In the genomic region with DNA sequence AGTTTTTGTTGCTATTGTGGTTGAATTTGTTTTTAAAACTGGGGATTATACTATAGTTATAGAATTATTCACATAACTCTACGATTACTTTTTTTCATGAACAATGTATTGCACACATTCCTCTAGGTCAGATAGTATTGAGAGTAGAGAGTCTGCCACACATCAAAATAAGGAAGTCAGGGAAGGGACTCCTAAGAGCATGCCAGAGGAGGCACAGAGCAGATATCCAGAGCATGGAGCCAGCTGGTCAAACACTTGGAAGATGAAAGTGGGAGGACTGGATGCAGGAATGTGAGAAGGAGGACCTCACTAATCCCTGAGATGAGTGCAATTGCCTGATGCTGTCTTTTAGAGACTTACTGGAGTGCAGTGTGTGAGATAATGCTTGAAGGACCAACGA, we compare ENCODE assay signal across 14 cellular contexts. TPM values are rescaled to one million over a fixed set of nuclear protein-coding genes. Genes with fewer than 3 reads are reported as not detected.
"Had no signal": no experiment of that assay in that cellular context is flagged by ENCODE, and none has a peak within 500 bp of the region (broad histone marks: within the 10 kb centered on the region; RNA-seq: fewer than 3 reads in every experiment).

No MANE protein-coding gene starts in this region.

- H3K36me3 ChIP-seq: gastroesophageal sphincter, neutrophil, tibial artery had no signal

- H3K9me3 ChIP-seq: gastroesophageal sphincter, neutrophil, tibial artery had no signal

- DNase-seq: activated CD4-positive, alpha-beta T cell treated with anti-CD3 and anti-CD28 coated beads, Interleukin-2, amount 50 U/mL, for 1 hour; activated T-cell treated with anti-CD3 and anti-CD28 coated beads for 4 hours; amygdala; cortex of kidney; effector CD8-positive, alpha-beta T cell; midbrain; retina; stimulated activated CD4-positive, alpha-beta T cell treated with anti-CD3 and anti-CD28 coated beads, Interleukin-15, amount 100 ng/mL, for 24 hours; stimulated activated CD4-positive, alpha-beta T cell treated with anti-CD3 and anti-CD28 coated beads, Interleukin-4, amount 100 ng/mL, for 4 hours; tibial artery had no signal

- H3K27me3 ChIP-seq: gastroesophageal sphincter, neutrophil, tibial artery had no signal

- H3K4me3 ChIP-seq: gastroesophageal sphincter, tibial artery had no signal

- H3K4me1 ChIP-seq: gastroesophageal sphincter, tibial artery had no signal

- H3K27ac ChIP-seq: gastroesophageal sphincter, neutrophil, tibial artery had no signal

RNA-seq across cellular contexts. Expression of a gene that starts 15.8 kb away (rescaled TPM):
- total RNA-seq: activated CD8-positive, alpha-beta memory T cell treated with anti-CD3 and anti-CD28 coated beads for 36 hours; activated naive CD4-positive, alpha-beta T cell treated with anti-CD3 and anti-CD28 coated beads, Interleukin-2, amount 50 U/mL, for 72 hours had no signal
